In the genomic region with DNA sequence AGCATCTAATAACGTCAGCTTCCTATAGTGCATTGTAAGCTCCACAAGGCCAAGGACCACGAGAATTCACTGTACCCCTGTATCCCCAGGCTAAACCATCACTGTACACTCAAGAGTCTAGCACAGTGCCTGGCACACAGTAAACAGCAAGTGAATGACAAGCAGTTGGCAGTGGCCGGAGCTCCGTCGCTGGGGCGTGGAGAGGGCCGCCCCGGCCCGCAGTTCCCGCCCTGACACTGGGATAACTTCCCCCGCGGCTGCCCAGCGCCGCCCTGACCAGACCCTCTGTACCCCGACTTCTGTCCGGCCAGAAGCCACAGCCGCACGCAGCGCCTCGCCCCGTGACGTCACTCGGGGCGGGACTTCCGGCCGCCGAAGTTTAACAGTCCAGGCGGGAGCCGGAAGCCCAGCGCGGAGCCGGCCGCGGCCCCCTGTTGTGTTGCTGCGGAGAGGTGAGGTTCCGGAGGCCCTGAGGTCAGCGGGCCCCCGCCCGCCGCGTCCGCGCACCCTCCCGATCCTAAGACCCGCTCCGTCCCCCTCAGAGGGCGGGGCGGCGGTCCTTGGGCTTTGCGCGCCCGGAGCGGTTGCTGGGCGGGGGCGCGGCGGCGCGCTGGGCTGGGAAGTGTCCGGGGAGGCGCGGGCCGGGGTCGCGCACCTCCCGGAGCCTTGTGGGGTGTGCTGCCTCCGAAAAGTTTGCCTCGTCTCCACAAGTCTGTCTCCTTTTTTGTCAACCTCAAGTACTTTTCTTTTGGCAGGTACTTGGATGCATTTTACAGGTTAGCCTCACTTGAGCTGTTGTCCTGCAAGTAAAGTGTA, we compare ENCODE assay signal across 8 cellular contexts. TPM values are rescaled to one million over a fixed set of nuclear protein-coding genes. Genes with fewer than 3 reads are reported as not detected.
DNase-seq lines count a peak whose midpoint lies in the region; ATAC-seq and TF ChIP-seq lines count a peak whose summit lies in the region.

A gene with protein sequence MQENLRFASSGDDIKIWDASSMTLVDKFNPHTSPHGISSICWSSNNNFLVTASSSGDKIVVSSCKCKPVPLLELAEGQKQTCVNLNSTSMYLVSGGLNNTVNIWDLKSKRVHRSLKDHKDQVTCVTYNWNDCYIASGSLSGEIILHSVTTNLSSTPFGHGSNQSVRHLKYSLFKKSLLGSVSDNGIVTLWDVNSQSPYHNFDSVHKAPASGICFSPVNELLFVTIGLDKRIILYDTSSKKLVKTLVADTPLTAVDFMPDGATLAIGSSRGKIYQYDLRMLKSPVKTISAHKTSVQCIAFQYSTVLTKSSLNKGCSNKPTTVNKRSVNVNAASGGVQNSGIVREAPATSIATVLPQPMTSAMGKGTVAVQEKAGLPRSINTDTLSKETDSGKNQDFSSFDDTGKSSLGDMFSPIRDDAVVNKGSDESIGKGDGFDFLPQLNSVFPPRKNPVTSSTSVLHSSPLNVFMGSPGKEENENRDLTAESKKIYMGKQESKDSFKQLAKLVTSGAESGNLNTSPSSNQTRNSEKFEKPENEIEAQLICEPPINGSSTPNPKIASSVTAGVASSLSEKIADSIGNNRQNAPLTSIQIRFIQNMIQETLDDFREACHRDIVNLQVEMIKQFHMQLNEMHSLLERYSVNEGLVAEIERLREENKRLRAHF (plus strand): TSS at position 409 of the 816 bp plus-strand sequence. CDS start 2,503 bp downstream, outside the sequence.

- ATAC-seq in DND-41 (ENCODE audit: insufficient read depth, low read depth) (peak; percentile 83), GM21717 (IDR thresholded peaks at IDR 0.05; ENCODE audit: unreplicated experiment) (peak; percentile 93), natural killer cell (peak; percentile 84 to 92 (median 87))

- peaks cover 47% of the 10 kb centered on the region for H3K4me1 ChIP-seq in DND-41 (ENCODE audit: insufficient read depth, low read length)

- no peaks in the 10 kb centered on the region for H3K9me3 ChIP-seq in DND-41 (ENCODE audit: insufficient read depth, low read length, severe bottlenecking)

- peaks cover 44% of the 10 kb centered on the region for H3K4me1 Mint-ChIP-seq in activated T-helper 2 cell treated with anti-CD3 and anti-CD28 coated beads, Interferon-gamma antibody, Interleukin-2, Interleukin-4, amounts not matched to agents 10 μg/mL and 5 μg/mL and 100 μg/mL, durations not matched to agents 14 hours and 24 hours and 36 hours (ENCODE audit: low read depth)
- H3K4me1 Mint-ChIP-seq in natural killer cell = peaks cover 45 to 48% of the 10 kb centered on the region in 2 donors

- DNase-seq in DND-41 (peak; percentile 83), RPMI8226 (peak; percentile 88), fibroblast of peridontal ligament (ENCODE audit: extremely low read depth) (peak; percentile 71), natural killer cell (peak; percentile 88)
- DNase-seq in activated T-helper 2 cell treated with anti-CD3 and anti-CD28 coated beads, Interferon-gamma antibody, Interleukin-2, Interleukin-4, amounts not matched to agents 10 μg/mL and 5 μg/mL and 100 μg/mL, durations not matched to agents 14 hours and 24 hours and 36 hours (ENCODE audit: low spot score) = peak; percentile 80
- peak; percentile 58 to 88 (median 76) for DNase-seq in stimulated activated naive CD4-positive, alpha-beta T cell (lab: John Stamatoyannopoulos, UW)

- peaks cover 37% of the 10 kb centered on the region for H3K36me3 Mint-ChIP-seq in activated T-helper 2 cell treated with anti-CD3 and anti-CD28 coated beads, Interferon-gamma antibody, Interleukin-2, Interleukin-4, amounts not matched to agents 10 μg/mL and 5 μg/mL and 100 μg/mL, durations not matched to agents 14 hours and 24 hours and 36 hours (ENCODE audit: low read depth)
- no peaks in the 10 kb centered on the region for H3K36me3 Mint-ChIP-seq in natural killer cell

- H3K27me3 Mint-ChIP-seq in activated T-helper 2 cell treated with anti-CD3 and anti-CD28 coated beads, Interferon-gamma antibody, Interleukin-2, Interleukin-4, amounts not matched to agents 10 μg/mL and 5 μg/mL and 100 μg/mL, durations not matched to agents 14 hours and 24 hours and 36 hours (ENCODE audit: low read depth) = peaks cover 10% of the 10 kb centered on the region
- peaks cover 0 to 3% of the 10 kb centered on the region in 2 donors for H3K27me3 Mint-ChIP-seq in natural killer cell (ENCODE audit: low read depth in 2 of 2)

- intact Hi-C loops in activated T-helper 2 cell treated with anti-CD3 and anti-CD28 coated beads, Interferon-gamma antibody, Interleukin-2, Interleukin-4, amounts not matched to agents 10 μg/mL and 5 μg/mL and 100 μg/mL, durations not matched to agents 14 hours and 24 hours and 36 hours (cut with micrococcal nuclease) = loop anchor here (2.0 to 10.0 kb wide), 6 partner anchors 80 to 1738 kb away; a partner anchor contains a TSS
- intact Hi-C loops in natural killer cell (cut with micrococcal nuclease) = loop anchor here (5.0 kb wide), 2 partner anchors 505 to 870 kb away; a partner anchor contains a TSS

- no peak for TF ChIP-seq EP300 in Ishikawa (IDR thresholded peaks at IDR 0.05; ENCODE audit: borderline replicate concordance)

- H2AFZ ChIP-seq in DND-41 (ENCODE audit: low read depth, low read length) = peak within 1 kb of the TSS; percentile 95

- peak within 1 kb of the TSS; percentile 96 for H3K27ac Mint-ChIP-seq in activated T-helper 2 cell treated with anti-CD3 and anti-CD28 coated beads, Interferon-gamma antibody, Interleukin-2, Interleukin-4, amounts not matched to agents 10 μg/mL and 5 μg/mL and 100 μg/mL, durations not matched to agents 14 hours and 24 hours and 36 hours
- H3K27ac Mint-ChIP-seq in natural killer cell = peak within 1 kb of the TSS; percentile 97 to 98

- peaks cover 56% of the 10 kb centered on the region for H3K79me2 ChIP-seq in DND-41 (ENCODE audit: insufficient read depth, low read length)

- H3K4me3 ChIP-seq in DND-41 (ENCODE audit: low read depth in 1 of 2, low read length in 2 of 2) = peak within 1 kb of the TSS; percentile 68 to 91

- peak within 1 kb of the TSS; percentile 95 for H3K4me3 Mint-ChIP-seq in activated T-helper 2 cell treated with anti-CD3 and anti-CD28 coated beads, Interferon-gamma antibody, Interleukin-2, Interleukin-4, amounts not matched to agents 10 μg/mL and 5 μg/mL and 100 μg/mL, durations not matched to agents 14 hours and 24 hours and 36 hours (ENCODE audit: low read depth)
- H3K4me3 Mint-ChIP-seq in natural killer cell = peak within 1 kb of the TSS; percentile 97

- H4K20me1 ChIP-seq in DND-41 (ENCODE audit: insufficient read depth, low read length) = peaks cover 11% of the 10 kb centered on the region; the same call in 1 of the 2 replicates

- peak within 1 kb of the TSS; percentile 93 for H3K4me2 ChIP-seq in DND-41 (ENCODE audit: insufficient read depth, low read length)

- H3K9ac ChIP-seq in DND-41 (ENCODE audit: low read depth, low read length) = peak within 1 kb of the TSS; percentile 95

- H3K27ac ChIP-seq in DND-41 (ENCODE audit: low read length) = peak within 1 kb of the TSS; percentile 95

- TF ChIP-seq RAD21 in Ishikawa (IDR thresholded peaks at IDR 0.05; ENCODE audit: low read depth) = no peak

- TF ChIP-seq CTCF in DND-41 (IDR thresholded peaks at IDR 0.05; ENCODE audit: borderline replicate concordance, extremely low read depth, low read length, poor library complexity, severe bottlenecking) (no peak), natural killer cell (IDR thresholded peaks at IDR 0.05) (no peak)

- no peaks in the 10 kb centered on the region for H3K27me3 ChIP-seq in DND-41 (ENCODE audit: insufficient read depth, low read length, poor library complexity)

- H3K36me3 ChIP-seq in DND-41 (ENCODE audit: insufficient read depth, low read length) = peaks cover 34% of the 10 kb centered on the region

- no peaks in the 10 kb centered on the region for H3K9me3 Mint-ChIP-seq in activated T-helper 2 cell treated with anti-CD3 and anti-CD28 coated beads, Interferon-gamma antibody, Interleukin-2, Interleukin-4, amounts not matched to agents 10 μg/mL and 5 μg/mL and 100 μg/mL, durations not matched to agents 14 hours and 24 hours and 36 hours
- H3K9me3 Mint-ChIP-seq in natural killer cell = no peaks in the 10 kb centered on the region

TF ChIP-seq in Ishikawa, 13 proteins besides CTCF, POLR2A, EP300 and RAD21:
- TF ChIP-seq CREB1 (IDR thresholded peaks at IDR 0.05; ENCODE audit: low read depth) = peak; percentile 69
- TF ChIP-seq NFIC (IDR thresholded peaks at IDR 0.05) = no peak
- no peak for TF ChIP-seq EGR1 (IDR thresholded peaks at IDR 0.05)
- TF ChIP-seq TAF1 (IDR thresholded peaks at IDR 0.05; ENCODE audit: low read depth) = peak; percentile 55; the same call in 1 of the 2 replicates
- TF ChIP-seq, protein P1, sequence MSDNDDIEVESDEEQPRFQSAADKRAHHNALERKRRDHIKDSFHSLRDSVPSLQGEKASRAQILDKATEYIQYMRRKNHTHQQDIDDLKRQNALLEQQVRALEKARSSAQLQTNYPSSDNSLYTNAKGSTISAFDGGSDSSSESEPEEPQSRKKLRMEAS (IDR thresholded peaks at IDR 0.05) = 0 out of 2 replicates have a peak, but pooled peaks have one; percentile 49
- 0 out of 2 replicates have a peak, but pooled peaks have one; percentile 26 for TF ChIP-seq TCF12 (IDR thresholded peaks at IDR 0.05; ENCODE audit: low read depth)

RNA-seq across cellular contexts. Expression of the gene that starts here (rescaled TPM):
- 53.7 and 54.2 TPM in 2 replicates for total RNA-seq in activated T-helper 2 cell treated with anti-CD3 and anti-CD28 coated beads, Interferon-gamma antibody, Interleukin-2, Interleukin-4, amounts not matched to agents 10 μg/mL and 5 μg/mL and 100 μg/mL, durations not matched to agents 14 hours and 24 hours and 36 hours
- 10 to 100 TPM; 26.4 to 30.6 (median 29.2) TPM for total RNA-seq in natural killer cell

Comparison
In these comparisons a context has a peak if more than half of its experiments do, and no peak if none do; other contexts are left out.
1. Peak in every context shown above with its lines: DNase-seq, ATAC-seq, H3K4me3 ChIP-seq and H3K27ac ChIP-seq.